9 cellular contexts compared by ENCODE assay signal in genomic region chr4:110514889-110515479, GRCh38. TPM values are rescaled to one million over a fixed set of nuclear protein-coding genes. Genes with fewer than 3 reads are reported as not detected.
DNase-seq lines count a peak whose midpoint lies in the region; ATAC-seq and TF ChIP-seq lines count a peak whose summit lies in the region.
"Had no signal": no experiment of that assay in that cellular context is flagged by ENCODE, and none has a peak within 500 bp of the region (broad histone marks: within the 10 kb centered on the region; RNA-seq: fewer than 3 reads in every experiment).

No MANE protein-coding gene starts in this region.

- H3K4me2 ChIP-seq in hepatocyte: no peak overlapping the region

- H3K9me3 ChIP-seq in hepatocyte (ENCODE audit: low read depth) (no peaks in the 10 kb centered on the region), uterus (no peaks in the 10 kb centered on the region)
- H3K9me3 ChIP-seq: BLaER1 treated with 17β-estradiol and CSF1 and Interleukin-3, amounts not matched to agents 10 nM and 100 nM had no signal

- H3K9me2 ChIP-seq in hepatocyte (replicated peaks; ENCODE audit: insufficient read depth): no peaks in the 10 kb centered on the region

- intact Hi-C loops in uterus (cut with DNase I; ENCODE audit: low total_unique reads): loop anchor here (10.0 kb wide), 1 partner anchor 510 kb away; no protein-coding TSS in a partner anchor

- DNase-seq in NCI-H1105 treated with DMSO at 0.1 percent for 48 hours (lab: John Stamatoyannopoulos, UW): peak; percentile 38
- DNase-seq in NCI-H1105 (lab: John Stamatoyannopoulos, UW): no peak
- DNase-seq in hepatocyte (ENCODE audit: low spot score): peak; percentile 39
- no peak for DNase-seq in uterus

- no peak overlapping the region for H3K4me3 ChIP-seq in WI38 (ENCODE audit: low read depth, low read length)
- H3K4me3 ChIP-seq in hepatocyte: no peak overlapping the region
- no peak overlapping the region for H3K4me3 ChIP-seq in uterus

- TF ChIP-seq POLR2A in uterus (IDR thresholded peaks at IDR 0.05): no peak

- TF ChIP-seq CTCF in LNCAP (IDR thresholded peaks at IDR 0.05) (peak; percentile 56), WI38 (IDR thresholded peaks at IDR 0.05; ENCODE audit: low read depth, low read length) (peak; percentile 40; the same call in 1 of the 2 replicates), hepatocyte (IDR thresholded peaks at IDR 0.05; ENCODE audit: poor library complexity) (peak; percentile 69), uterus (IDR thresholded peaks at IDR 0.05) (peak; percentile 49 to 66 (median 62))

- no peaks in the 10 kb centered on the region for H3K79me2 ChIP-seq in hepatocyte

- H2AFZ ChIP-seq in hepatocyte: no peak overlapping the region

- H3K27me3 ChIP-seq in hepatocyte: no peaks in the 10 kb centered on the region
- no peaks in the 10 kb centered on the region for H3K27me3 ChIP-seq in uterus
- H3K27me3 ChIP-seq: BLaER1 treated with 17β-estradiol and CSF1 and Interleukin-3, amounts not matched to agents 10 nM and 100 nM had no signal

- no peaks in the 10 kb centered on the region for H4K20me1 ChIP-seq in hepatocyte (ENCODE audit: insufficient read depth, poor library complexity, severe bottlenecking)
- H4K20me1 ChIP-seq: BLaER1 treated with 17β-estradiol and CSF1 and Interleukin-3, amounts not matched to agents 10 nM and 100 nM had no signal

- no peak for ATAC-seq in HG02588 (IDR thresholded peaks at IDR 0.05; ENCODE audit: unreplicated experiment)
- ATAC-seq in HG02623 (IDR thresholded peaks at IDR 0.05; ENCODE audit: unreplicated experiment): no peak

- H3K27ac ChIP-seq in hepatocyte (no peak overlapping the region), uterus (no peak overlapping the region)

- H3K4me1 ChIP-seq in hepatocyte (ENCODE audit: insufficient read depth) (no peaks in the 10 kb centered on the region), uterus (no peaks in the 10 kb centered on the region)

- no peaks in the 10 kb centered on the region for H3K36me3 ChIP-seq in hepatocyte (replicated peaks; ENCODE audit: insufficient read depth, low read depth)
- H3K36me3 ChIP-seq in uterus: no peaks in the 10 kb centered on the region
- H3K36me3 ChIP-seq: BLaER1 treated with 17β-estradiol and CSF1 and Interleukin-3, amounts not matched to agents 10 nM and 100 nM had no signal

RNA-seq across cellular contexts. Expression of gene ENPEP, which starts 39.0 kb away (rescaled TPM):
- total RNA-seq in hepatocyte (7.1 and 8.7 TPM in 2 replicates), uterus (10 to 100 TPM in 2 of 4 donors, 1 to 10 TPM in 2; 5.9 to 43.3 (median 14.1) TPM)
- 2.4 and 3.7 TPM in 2 replicates for polyA plus RNA-seq in hepatocyte

Comparison
In these comparisons a context has a peak if more than half of its experiments do, and no peak if none do; other contexts are left out.
1. DNase-seq: peak in NCI-H1105 treated with DMSO at 0.1 percent for 48 hours (single experiment) and hepatocyte (single experiment); none in NCI-H1105 (single experiment) and uterus (0 of 2).
2. Peak in every context shown above with its lines, with median percentiles within 50 percentile points of each other: CTCF ChIP-seq.